Comparison of ENCODE assay signal across 27 cellular contexts in the genomic region with DNA sequence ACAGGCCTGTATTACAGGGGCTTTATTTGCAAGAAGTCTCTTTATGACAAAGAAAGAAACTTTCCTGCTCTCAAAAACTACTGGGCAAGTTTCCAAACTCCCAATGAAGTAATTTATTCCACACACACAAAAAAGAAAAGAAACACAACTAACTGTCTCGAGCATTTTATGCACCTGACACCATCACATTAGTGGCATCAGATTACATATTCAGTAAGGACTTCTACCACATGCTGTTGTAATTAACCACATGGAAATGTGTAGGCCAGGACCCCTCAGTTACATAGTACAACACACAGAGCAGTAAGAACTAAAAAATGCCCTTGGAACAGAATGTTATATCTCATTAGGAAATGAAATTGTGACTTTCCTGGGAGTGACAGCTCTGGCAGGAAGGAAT.
DNase-seq lines count a peak whose midpoint lies in the region; ATAC-seq and TF ChIP-seq lines count a peak whose summit lies in the region.
"Had no signal": no experiment of that assay in that cellular context is flagged by ENCODE, and none has a peak within 500 bp of the region (broad histone marks: within the 10 kb centered on the region; RNA-seq: fewer than 3 reads in every experiment).

No MANE protein-coding gene starts in this region.

- 36 to 52% methylated on average over 1 of the region's 1 CpG for WGBS in body of pancreas, 2 donors

- no peak overlapping the region for H3K27ac ChIP-seq in body of pancreas
- H3K27ac ChIP-seq: C4-2B, PC-9, psoas muscle, testis, vagina had no signal

- H3K36me3 ChIP-seq in body of pancreas (replicated peaks in 1 of 2; ENCODE audit: insufficient read depth in 1 of 2, low read depth in 2 of 2): no peaks in the 10 kb centered on the region
- H3K36me3 ChIP-seq: vagina had no signal

- H3K27me3 ChIP-seq in body of pancreas: no peaks in the 10 kb centered on the region
- H3K27me3 ChIP-seq: testis, vagina had no signal

- no peak for TF ChIP-seq CTCF in choroid plexus epithelial cell (conservative IDR thresholded peaks at IDR 0.05; ENCODE audit: low read depth, low read length)
- TF ChIP-seq CTCF in body of pancreas (IDR thresholded peaks at IDR 0.05): no peak

- intact Hi-C loops in body of pancreas (cut with DNase I): no loop called here

- DNase-seq in COR-L47 (lab: John Stamatoyannopoulos, UW): peak; percentile 25
- peak; percentile 6 for DNase-seq in M059J (ENCODE audit: low read depth)
- DNase-seq in NCI-H2171 treated with DMSO at 0.1 percent for 48 hours (lab: John Stamatoyannopoulos, UW): peak; percentile 96
- DNase-seq in choroid plexus epithelial cell (ENCODE audit: low read depth): peak; percentile 40
- no peak for DNase-seq in HUDEP-2 (lab: John Stamatoyannopoulos, UW; ENCODE audit: unreplicated experiment in 76 of 76)
- no peak for DNase-seq in SW 1271 (lab: John Stamatoyannopoulos, UW)
- DNase-seq in body of pancreas: no peak
- DNase-seq in islet precursor cell: no peak
- DNase-seq: activated CD4-positive, CD25-positive, alpha-beta regulatory T cell treated with anti-CD3 and anti-CD28 coated beads, Interleukin-2, amount 50 U/mL, for 72 hours; activated CD8-positive, alpha-beta T cell treated with anti-CD3 and anti-CD28 coated beads for 36 hours; activated naive CD4-positive, alpha-beta T cell treated with anti-CD3 and anti-CD28 coated beads, Interleukin-2, amount 10 ng/mL, durations not matched to agents 7 days and 5 days; activated T-cell treated with anti-CD3 and anti-CD28 coated beads, Interleukin-2, amount 50 U/mL, for 4 hours; anterior cingulate cortex; cerebellar nuclear complex; foreskin melanocyte; H7; hippocampal formation; NCI-H1930; PC-9; psoas muscle; SHP77 treated with DMSO at 0.1 percent for 48 hours; stimulated activated CD4-positive, alpha-beta T cell treated with anti-CD3 and anti-CD28 coated beads, Interleukin-2, amount 100 ng/mL, for 48 hours; stimulated activated naive B cell treated with anti-CD40 and anti-IgM and Interleukin-4, amounts not matched to agents 10 μg/mL and 1 μg/mL and 100 μg/mL, for 72 hours; T-cell; testis had no signal

- H3K4me1 ChIP-seq in body of pancreas: no peaks in the 10 kb centered on the region
- H3K4me1 ChIP-seq: psoas muscle, testis, vagina had no signal

- no peaks in the 10 kb centered on the region for H3K9me3 ChIP-seq in body of pancreas
- H3K9me3 ChIP-seq: psoas muscle, testis, vagina had no signal

- no peak for ATAC-seq in body of pancreas
- ATAC-seq: activated CD8-positive, alpha-beta T cell treated with anti-CD3 and anti-CD28 coated beads for 36 hours; activated T-cell treated with anti-CD3 and anti-CD28 coated beads, Interleukin-2, amount 50 U/mL, for 4 hours; psoas muscle; stimulated activated naive B cell treated with anti-CD40 and anti-IgM and Interleukin-4, amounts not matched to agents 10 μg/mL and 1 μg/mL and 100 μg/mL, for 72 hours; T-cell had no signal

- H3K4me3 ChIP-seq in choroid plexus epithelial cell (ENCODE audit: low read depth, low read length): no peak overlapping the region
- H3K4me3 ChIP-seq in body of pancreas: no peak overlapping the region
- H3K4me3 ChIP-seq: PC-9, psoas muscle, testis, vagina had no signal

- no peak for TF ChIP-seq POLR2A in body of pancreas (IDR thresholded peaks at IDR 0.05)

Comparison
In these comparisons a context has a peak if more than half of its experiments do, and no peak if none do; other contexts are left out.
1. DNase-seq: peak in COR-L47 (single experiment), M059J (single experiment), NCI-H2171 treated with DMSO at 0.1 percent for 48 hours (single experiment) and choroid plexus epithelial cell (single experiment); none in HUDEP-2 (0 of 76), SW 1271 (0 of 2), body of pancreas (0 of 4) and islet precursor cell (single experiment).